ENCODE assay signal across 19 cellular contexts in genomic region chr14:33532581-33532980, GRCh38.
A peak's percentile ranks its signal among the peaks of the same experiment; 100 is the strongest.
DNase-seq lines count a peak whose midpoint lies in the region; ATAC-seq and TF ChIP-seq lines count a peak whose summit lies in the region.
"Had no signal": no experiment of that assay in that cellular context is flagged by ENCODE, and none has a peak within 500 bp of the region (broad histone marks: within the 10 kb centered on the region; RNA-seq: fewer than 3 reads in every experiment).

No MANE protein-coding gene starts in this region.

- peaks cover 9% of the 10 kb centered on the region for H3K27me3 Mint-ChIP-seq in type B pancreatic cell

- no peaks in the 10 kb centered on the region for H3K9me3 ChIP-seq in heart right ventricle
- no peaks in the 10 kb centered on the region for H3K9me3 ChIP-seq in mesodermal cell (ENCODE audit: control insufficient read depth, low read length)
- H3K9me3 ChIP-seq: A549, HAP-1 had no signal

- 45 to 47% methylated on average over 3 of the region's 3 CpGs for WGBS in heart right ventricle, 2 donors
- WGBS in mesodermal cell (ENCODE audit: insufficient coverage in 2 of 2), 2 experiments = 75% methylated on average over 2 of the region's 3 CpGs; no CpG with 5 or more reads in 1 of the 2 experiments

- H3K27ac Mint-ChIP-seq in type B pancreatic cell = no peak overlapping the region
- H3K27ac Mint-ChIP-seq: CD14-positive monocyte; CD4-positive, alpha-beta memory T cell had no signal

- H3K4me1 ChIP-seq in heart right ventricle (peaks cover 0 to 7% (median 0%) of the 10 kb centered on the region in 9 donors), mesodermal cell (ENCODE audit: control insufficient read depth, insufficient read depth, low read length, poor library complexity, severe bottlenecking) (peaks cover 9% of the 10 kb centered on the region)
- H3K4me1 ChIP-seq: A549, HAP-1 had no signal

- H3K36me3 Mint-ChIP-seq in type B pancreatic cell = no peaks in the 10 kb centered on the region
- H3K36me3 Mint-ChIP-seq: CD14-positive monocyte; CD4-positive, alpha-beta memory T cell had no signal

- TF ChIP-seq CTCF in heart right ventricle (IDR thresholded peaks at IDR 0.05) (no peak), fibroblast of villous mesenchyme (IDR thresholded peaks at IDR 0.05; ENCODE audit: insufficient read depth, low read depth, low read length) (no peak), type B pancreatic cell (conservative IDR thresholded peaks at IDR 0.05) (no peak)

- no peaks in the 10 kb centered on the region for H3K9me3 Mint-ChIP-seq in type B pancreatic cell
- H3K9me3 Mint-ChIP-seq: CD14-positive monocyte had no signal

- intact Hi-C loops in heart right ventricle (cut with DNase I) (no loop called here), left cardiac atrium (cut with DNase I) (no loop called here)

- H3K4me1 Mint-ChIP-seq in type B pancreatic cell (ENCODE audit: unreplicated experiment) = peaks cover 7% of the 10 kb centered on the region
- H3K4me1 Mint-ChIP-seq: CD14-positive monocyte; CD4-positive, alpha-beta memory T cell had no signal

- H3K36me3 ChIP-seq in heart right ventricle (no peaks in the 10 kb centered on the region), mesodermal cell (ENCODE audit: control insufficient read depth, insufficient read depth, low read length) (no peaks in the 10 kb centered on the region)
- H3K36me3 ChIP-seq: HAP-1 had no signal

- no peak for DNase-seq in heart right ventricle
- no peak for DNase-seq in left cardiac atrium
- peak; percentile 52 for DNase-seq in dermis blood vessel endothelial cell
- DNase-seq in fibroblast of villous mesenchyme (ENCODE audit: low read depth) = peak; percentile 22
- no peak for DNase-seq in NCI-H526 (lab: John Stamatoyannopoulos, UW)
- no peak for DNase-seq in type B pancreatic cell (ENCODE audit: extremely low spot score, unreplicated experiment)
- DNase-seq in RKO (ENCODE audit: low spot score) = no peak
- DNase-seq: AML-193; CD4-positive, alpha-beta memory T cell; DMS153; DMS79; GDM1; GM23248 had no signal

- H3K27me3 ChIP-seq in heart right ventricle = no peaks in the 10 kb centered on the region

- no peak overlapping the region for H3K4me3 Mint-ChIP-seq in type B pancreatic cell
- H3K4me3 Mint-ChIP-seq: CD14-positive monocyte; CD4-positive, alpha-beta memory T cell had no signal

- H3K4me3 ChIP-seq in heart right ventricle (no peak overlapping the region), fibroblast of villous mesenchyme (ENCODE audit: low read depth, low read length) (no peak overlapping the region), mesodermal cell (ENCODE audit: extremely low read depth, insufficient read depth, low read length, poor library complexity, severe bottlenecking) (no peak overlapping the region)
- H3K4me3 ChIP-seq: A549, GM23248, HAP-1 had no signal

- H3K27ac ChIP-seq in heart right ventricle (peak overlapping the region in 4 of 10 donors; percentile 10 to 41 (median 27)), mesodermal cell (ENCODE audit: low read depth, low read length, severe bottlenecking) (peak overlapping the region; percentile 48)
- H3K27ac ChIP-seq: 22Rv1, A549, GM23248, HL-60 had no signal

- ATAC-seq in heart right ventricle (peak in 5 of 8 donors; percentile 25 to 69 (median 59)), left cardiac atrium (no peak)
- ATAC-seq: A549 had no signal

Comparison
In these comparisons a context has a peak if more than half of its experiments do, and no peak if none do; other contexts are left out.
1. ATAC-seq: peak in heart right ventricle (5 of 8); none in left cardiac atrium (0 of 2).
2. DNase-seq: peak in dermis blood vessel endothelial cell (single experiment) and fibroblast of villous mesenchyme (single experiment); none in heart right ventricle (0 of 2), left cardiac atrium (single experiment), NCI-H526 (0 of 2), type B pancreatic cell (single experiment) and RKO (single experiment).